In genomic region chr20:62935204-62935967, GRCh38 we compare ENCODE assay signal across 1 cellular context.
TF ChIP-seq lines count a peak whose summit lies in the region.

No MANE protein-coding gene starts in this region.

TF ChIP-seq in GM12878, 131 proteins besides CTCF, POLR2A, EP300 and RAD21:
- TF ChIP-seq BHLHE40 (IDR thresholded peaks at IDR 0.05; ENCODE audit: borderline replicate concordance in 1 of 2, low read depth in 2 of 2, low read length in 1 of 2), result no peak
- no peak for TF ChIP-seq CEBPZ (IDR thresholded peaks at IDR 0.05; ENCODE audit: low read depth, low read length)
- no peak for TF ChIP-seq IKZF1 (conservative IDR thresholded peaks at IDR 0.05)
- no peak for TF ChIP-seq STAT1 (conservative IDR thresholded peaks at IDR 0.05)
- TF ChIP-seq MYB (IDR thresholded peaks at IDR 0.05; ENCODE audit: borderline replicate concordance, low read depth, low read length), result no peak
- no peak for TF ChIP-seq CHD2 (IDR thresholded peaks at IDR 0.05; ENCODE audit: borderline replicate concordance, low read depth, low read length)
- TF ChIP-seq USF1 (IDR thresholded peaks at IDR 0.05; ENCODE audit: borderline replicate concordance, extremely low read length, insufficient read depth, low read depth, low read length), result no peak
- TF ChIP-seq ZNF24 (IDR thresholded peaks at IDR 0.05), result no peak
- no peak for TF ChIP-seq KLF5 (IDR thresholded peaks at IDR 0.05; ENCODE audit: partially characterized antibody)
- TF ChIP-seq GATAD2B (conservative IDR thresholded peaks at IDR 0.05; ENCODE audit: low read depth), result no peak
- TF ChIP-seq ZBTB40 (IDR thresholded peaks at IDR 0.05; ENCODE audit: borderline replicate concordance), result no peak
- TF ChIP-seq NFIC (IDR thresholded peaks at IDR 0.05; ENCODE audit: low read depth, low read length), result no peak
- no peak for TF ChIP-seq CBX3 (IDR thresholded peaks at IDR 0.05; ENCODE audit: borderline replicate concordance, low read depth)
- TF ChIP-seq FOS (IDR thresholded peaks at IDR 0.05; ENCODE audit: borderline replicate concordance, extremely low read depth, insufficient read length), result no peak
- TF ChIP-seq MTA2 (IDR thresholded peaks at IDR 0.05; ENCODE audit: low read depth), result no peak
- TF ChIP-seq SIN3A (IDR thresholded peaks at IDR 0.05; ENCODE audit: low read depth, low read length), result no peak
- TF ChIP-seq ZNF622 (IDR thresholded peaks at IDR 0.05), result no peak
- TF ChIP-seq RELB (IDR thresholded peaks at IDR 0.05; ENCODE audit: low read depth), result no peak
